ENCODE assay signal across 1 cellular context in genomic region chr18:74329688-74330205, GRCh38.
TF ChIP-seq lines count a peak whose summit lies in the region.

No MANE protein-coding gene starts in this region.

TF ChIP-seq in IMR-90, 13 proteins besides CTCF, POLR2A, EP300 and RAD21 (continued from another document):
- no peak for TF ChIP-seq CEBPB (IDR thresholded peaks at IDR 0.05; ENCODE audit: low read depth, low read length)
- no peak for TF ChIP-seq MAZ (IDR thresholded peaks at IDR 0.05; ENCODE audit: borderline replicate concordance, low read depth, low read length)
- TF ChIP-seq MXI1 (IDR thresholded peaks at IDR 0.05; ENCODE audit: borderline replicate concordance, low read depth, low read length): no peak
- TF ChIP-seq BHLHE40 (IDR thresholded peaks at IDR 0.05; ENCODE audit: low read depth, low read length): no peak
- no peak for TF ChIP-seq NFE2L2 (IDR thresholded peaks at IDR 0.05; ENCODE audit: low read depth, low read length)
